Comparison of ENCODE assay signal across 17 cellular contexts in the genomic region with DNA sequence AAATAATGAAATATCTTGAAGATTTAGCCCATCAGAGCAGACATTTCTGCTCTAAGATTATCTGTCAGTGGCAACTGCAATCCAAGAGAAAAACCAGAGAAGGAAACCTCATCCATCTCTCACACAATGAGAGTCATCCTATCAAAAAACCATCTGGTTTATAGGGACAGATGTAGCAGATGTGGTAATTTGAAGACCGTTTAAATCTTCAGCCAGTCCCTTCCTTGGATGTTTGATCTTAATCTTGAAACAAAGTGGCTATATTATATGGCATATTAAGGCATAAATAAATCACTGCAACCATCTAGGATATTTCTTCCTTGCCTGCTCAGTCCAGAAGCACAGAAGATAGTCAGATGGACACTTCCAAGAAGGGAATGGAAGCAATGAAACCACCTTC.
DNase-seq lines count a peak whose midpoint lies in the region; ATAC-seq and TF ChIP-seq lines count a peak whose summit lies in the region.
"Had no signal": no experiment of that assay in that cellular context is flagged by ENCODE, and none has a peak within 500 bp of the region (broad histone marks: within the 10 kb centered on the region; RNA-seq: fewer than 3 reads in every experiment).

No MANE protein-coding gene starts in this region.

- POLR2A ChIA-PET in SK-N-SH (lab: Yijun Ruan, JAX): no interaction called here

- peaks cover 14% of the 10 kb centered on the region for H3F3A ChIP-seq in SK-N-SH (replicated peaks; ENCODE audit: insufficient read depth)

- WGBS in SK-N-SH (ENCODE audit: low lambda C conversion rate): 41% methylated on average over 1 of the region's 1 CpG
- no CpG with 5 or more reads among the region's 1 CpG for WGBS in mesendoderm (ENCODE audit: extremely low coverage, insufficient coverage, low lambda C conversion rate)

- TF ChIP-seq POLR2A in GM18505 (IDR thresholded peaks at IDR 0.05; ENCODE audit: borderline replicate concordance, extremely low read depth, insufficient read depth, insufficient read length): no peak

- H4K8ac ChIP-seq in mesendoderm (ENCODE audit: low read depth, low read length): no peak overlapping the region

- CTCF ChIA-PET in SK-N-SH (lab: Yijun Ruan, JAX): interaction anchor here (0.6 to 9.4 kb wide), 5 partner anchors 15 to 295 kb away, joined by 3 to 81 read pairs (median 6); no protein-coding TSS in a partner anchor

- H2BK15ac ChIP-seq in mesendoderm (replicated peaks; ENCODE audit: low read depth): no peak overlapping the region

- peaks cover 15% of the 10 kb centered on the region; the same call in 1 of the 2 replicates for H3K79me2 ChIP-seq in SK-N-SH (ENCODE audit: insufficient read depth)
- H3K79me2 ChIP-seq in mesendoderm (ENCODE audit: control insufficient read depth, insufficient read depth, low read length): no peaks in the 10 kb centered on the region

- no peak overlapping the region for H2BK5ac ChIP-seq in mesendoderm (ENCODE audit: low read length)

- H3K36me3 ChIP-seq in SK-N-SH (replicated peaks in 1 of 2; ENCODE audit: control insufficient read depth in 1 of 2, insufficient read depth in 2 of 2, low read length in 1 of 2): no peaks in the 10 kb centered on the region
- H3K36me3 ChIP-seq in mesendoderm (ENCODE audit: control insufficient read depth, insufficient read depth, low read length): no peaks in the 10 kb centered on the region
- H3K36me3 ChIP-seq: HAP-1 had no signal

- H2AFZ ChIP-seq in SK-N-SH (ENCODE audit: low read depth): no peak overlapping the region
- H2AFZ ChIP-seq: GM23338 had no signal

- no peak overlapping the region for H3K23ac ChIP-seq in mesendoderm (ENCODE audit: low read length)

- peaks cover 6 to 11% of the 10 kb centered on the region in 2 experiments for H3K4me1 ChIP-seq in SK-N-SH (ENCODE audit: control insufficient read depth in 1 of 2, insufficient read depth in 2 of 2, low read depth in 1 of 2, low read length in 1 of 2)
- no peaks in the 10 kb centered on the region for H3K4me1 ChIP-seq in mesendoderm (ENCODE audit: control insufficient read depth, low read depth, low read length)
- H3K4me1 ChIP-seq: HAP-1 had no signal

- H3K27me3 ChIP-seq in SK-N-SH (ENCODE audit: insufficient read depth) (no peaks in the 10 kb centered on the region), mesendoderm (ENCODE audit: insufficient read depth, low read length, poor library complexity) (no peaks in the 10 kb centered on the region)

- no peaks in the 10 kb centered on the region for H3K79me1 ChIP-seq in mesendoderm (ENCODE audit: low read length)

- DNase-seq in SK-N-SH: no peak
- peak; percentile 42 for DNase-seq in NCI-H524 treated with DMSO at 0.1 percent for 48 hours (lab: John Stamatoyannopoulos, UW)
- no peak for DNase-seq in mesendoderm
- DNase-seq in GOT3 (lab: John Stamatoyannopoulos, UW): no peak
- DNase-seq: C1 segment of cervical spinal cord; Calu3; CD4-positive, alpha-beta memory T cell; COR-L47; DMS79; EL; GDM1; HFFc6 had no signal

- ATAC-seq in SK-N-SH treated with all-trans-retinoic acid at 6 μM for 48 hours (no peak), GM18505 (IDR thresholded peaks at IDR 0.05; ENCODE audit: unreplicated experiment) (no peak)
- ATAC-seq: GM12878, GM23338 had no signal

- no peak overlapping the region for H2BK120ac ChIP-seq in mesendoderm (ENCODE audit: low read depth, low read length)

- no peaks in the 10 kb centered on the region for H3K9me2 ChIP-seq in SK-N-SH

- H3K4me2 ChIP-seq in SK-N-SH (no peak overlapping the region), mesendoderm (ENCODE audit: low read length) (no peak overlapping the region)
- H3K4me2 ChIP-seq: GM23338 had no signal

- H3K56ac ChIP-seq in mesendoderm (ENCODE audit: low read length): peak overlapping the region; percentile 1

- no peak overlapping the region for H2AK5ac ChIP-seq in mesendoderm (ENCODE audit: low read length)

- H3K4me3 ChIP-seq in SK-N-SH (ENCODE audit: low read depth in 2 of 2, low read length in 1 of 2) (no peak overlapping the region), mesendoderm (ENCODE audit: low read length) (no peak overlapping the region)
- H3K4me3 ChIP-seq: GM12878, GM23338, HAP-1 had no signal

- H3K18ac ChIP-seq in mesendoderm (ENCODE audit: low read length): no peak overlapping the region

- H3K9ac ChIP-seq in SK-N-SH: no peak overlapping the region
- no peak overlapping the region for H3K9ac ChIP-seq in mesendoderm (ENCODE audit: low read length)

- H3K27ac ChIP-seq in SK-N-SH (ENCODE audit: low read depth in 2 of 2, low read length in 1 of 2) (no peak overlapping the region), mesendoderm (ENCODE audit: low read depth, low read length) (no peak overlapping the region)

- TF ChIP-seq CTCF in SK-N-SH (IDR thresholded peaks at IDR 0.05): no peak

- no peaks in the 10 kb centered on the region; the same call in 1 of the 2 replicates for H4K20me1 ChIP-seq in SK-N-SH (ENCODE audit: insufficient read depth)

- H3K4ac ChIP-seq in mesendoderm (ENCODE audit: low read depth, low read length): no peak overlapping the region

- no peaks in the 10 kb centered on the region for H3K9me3 ChIP-seq in SK-N-SH
- H3K9me3 ChIP-seq: HAP-1 had no signal

- H4K5ac ChIP-seq in mesendoderm (ENCODE audit: low read length): no peak overlapping the region

- TF ChIP-seq RAD21 in SK-N-SH (IDR thresholded peaks at IDR 0.05; ENCODE audit: low read length): no peak

- TF ChIP-seq EP300 in SK-N-SH (IDR thresholded peaks at IDR 0.05; ENCODE audit: borderline replicate concordance in 1 of 2, low read depth in 1 of 2, low read length in 1 of 2): no peak

TF ChIP-seq in SK-N-SH, 30 proteins besides CTCF, POLR2A, EP300 and RAD21:
- TF ChIP-seq TCF12 (IDR thresholded peaks at IDR 0.05): peak; percentile 65
- TF ChIP-seq, protein P1, sequence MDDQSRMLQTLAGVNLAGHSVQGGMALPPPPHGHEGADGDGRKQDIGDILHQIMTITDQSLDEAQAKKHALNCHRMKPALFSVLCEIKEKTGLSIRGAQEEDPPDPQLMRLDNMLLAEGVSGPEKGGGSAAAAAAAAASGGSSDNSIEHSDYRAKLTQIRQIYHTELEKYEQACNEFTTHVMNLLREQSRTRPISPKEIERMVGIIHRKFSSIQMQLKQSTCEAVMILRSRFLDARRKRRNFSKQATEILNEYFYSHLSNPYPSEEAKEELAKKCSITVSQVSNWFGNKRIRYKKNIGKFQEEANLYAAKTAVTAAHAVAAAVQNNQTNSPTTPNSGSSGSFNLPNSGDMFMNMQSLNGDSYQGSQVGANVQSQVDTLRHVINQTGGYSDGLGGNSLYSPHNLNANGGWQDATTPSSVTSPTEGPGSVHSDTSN (IDR thresholded peaks at IDR 0.05): peak; percentile 43; the same call in 1 of the 2 replicates
- no peak for TF ChIP-seq NRF1 (IDR thresholded peaks at IDR 0.05; ENCODE audit: low read depth, low read length)
- TF ChIP-seq NFIC (IDR thresholded peaks at IDR 0.05; ENCODE audit: borderline replicate concordance): no peak
- TF ChIP-seq, protein P2, sequence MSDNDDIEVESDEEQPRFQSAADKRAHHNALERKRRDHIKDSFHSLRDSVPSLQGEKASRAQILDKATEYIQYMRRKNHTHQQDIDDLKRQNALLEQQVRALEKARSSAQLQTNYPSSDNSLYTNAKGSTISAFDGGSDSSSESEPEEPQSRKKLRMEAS (IDR thresholded peaks at IDR 0.05; ENCODE audit: low read depth): no peak
- TF ChIP-seq POLR2AphosphoS5 (IDR thresholded peaks at IDR 0.05; ENCODE audit: low read depth, low read length): 0 out of 2 replicates have a peak, but pooled peaks have one; percentile 27
- no peak for TF ChIP-seq RFX5 (IDR thresholded peaks at IDR 0.05; ENCODE audit: low read length)

TF ChIP-seq in SK-N-SH treated with all-trans-retinoic acid at 6 μM for 48 hours, 23 proteins besides CTCF, POLR2A, EP300 and RAD21:
- TF ChIP-seq BACH2 (CRISPR knock-in tag; IDR thresholded peaks at IDR 0.05; ENCODE audit: borderline replicate concordance): no peak
- no peak for TF ChIP-seq ZNF8 (CRISPR knock-in tag; IDR thresholded peaks at IDR 0.05)
- TF ChIP-seq TCF4 (CRISPR knock-in tag; IDR thresholded peaks at IDR 0.05; ENCODE audit: borderline replicate concordance): no peak
- no peak for TF ChIP-seq TOX (CRISPR knock-in tag; IDR thresholded peaks at IDR 0.05; ENCODE audit: borderline replicate concordance)
- TF ChIP-seq, protein P3, sequence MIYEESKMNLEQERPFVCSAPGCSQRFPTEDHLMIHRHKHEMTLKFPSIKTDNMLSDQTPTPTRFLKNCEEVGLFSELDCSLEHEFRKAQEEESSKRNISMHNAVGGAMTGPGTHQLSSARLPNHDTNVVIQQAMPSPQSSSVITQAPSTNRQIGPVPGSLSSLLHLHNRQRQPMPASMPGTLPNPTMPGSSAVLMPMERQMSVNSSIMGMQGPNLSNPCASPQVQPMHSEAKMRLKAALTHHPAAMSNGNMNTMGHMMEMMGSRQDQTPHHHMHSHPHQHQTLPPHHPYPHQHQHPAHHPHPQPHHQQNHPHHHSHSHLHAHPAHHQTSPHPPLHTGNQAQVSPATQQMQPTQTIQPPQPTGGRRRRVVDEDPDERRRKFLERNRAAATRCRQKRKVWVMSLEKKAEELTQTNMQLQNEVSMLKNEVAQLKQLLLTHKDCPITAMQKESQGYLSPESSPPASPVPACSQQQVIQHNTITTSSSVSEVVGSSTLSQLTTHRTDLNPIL (CRISPR knock-in tag; IDR thresholded peaks at IDR 0.05; ENCODE audit: low read depth): no peak
TF ChIP-seq in SK-N-SH treated with all-trans-retinoic acid at 6 μM for 48 hours: peak in this region for 0.
